8 cellular contexts compared by ENCODE assay signal in genomic region chr22:23787600-23787896, GRCh38. TPM values are rescaled to one million over a fixed set of nuclear protein-coding genes. Genes with fewer than 3 reads are reported as not detected.
DNase-seq lines count a peak whose midpoint lies in the region; ATAC-seq and TF ChIP-seq lines count a peak whose summit lies in the region.

No MANE protein-coding gene starts in this region.

- peak overlapping the region; percentile 99 for H3K9ac ChIP-seq in SK-N-SH

- no peak for DNase-seq in activated CD4-positive, alpha-beta T cell treated with anti-CD3 and anti-CD28 coated beads, Interleukin-2, amount 10 ng/mL, durations not matched to agents 24 days and 14 days
- no peak for DNase-seq in activated CD4-positive, alpha-beta T cell treated with anti-CD3 and anti-CD28 coated beads for 4 hours
- DNase-seq in SK-N-SH (no peak), right cardiac atrium (no peak), KBM-7 (no peak)
- no peak for DNase-seq in stimulated activated naive CD8-positive, alpha-beta T cell treated with anti-CD3 and anti-CD28 coated beads, Interleukin-15, amount 100 ng/mL, for 72 hours
- no peak for DNase-seq in activated CD8-positive, alpha-beta memory T cell treated with anti-CD3 and anti-CD28 coated beads, Interleukin-2, amount 50 U/mL, for 4 hours
- DNase-seq in activated CD4-positive, alpha-beta T cell treated with anti-CD3 and anti-CD28 coated beads, Interleukin-2, amount 50 U/mL, for 1 hour, result no peak

- H3K9me3 Mint-ChIP-seq in activated CD4-positive, alpha-beta T cell treated with anti-CD3 and anti-CD28 coated beads, Interleukin-2, amount 10 ng/mL, durations not matched to agents 24 days and 14 days, result no peaks in the 10 kb centered on the region
- H3K9me3 Mint-ChIP-seq in stimulated activated naive CD8-positive, alpha-beta T cell treated with anti-CD3 and anti-CD28 coated beads, Interleukin-15, amount 100 ng/mL, for 72 hours, result no peaks in the 10 kb centered on the region

- peak overlapping the region; percentile 84 to 92 for H3K4me3 ChIP-seq in SK-N-SH (ENCODE audit: low read depth in 2 of 2, low read length in 1 of 2)
- H3K4me3 ChIP-seq in right cardiac atrium (ENCODE audit: low read length), result peak overlapping the region; percentile 86

- POLR2A ChIA-PET in SK-N-SH (lab: Yijun Ruan, JAX), result no interaction called here

- peak overlapping the region; percentile 96 for H3K4me2 ChIP-seq in SK-N-SH

- peaks cover 34% of the 10 kb centered on the region for H3K4me1 Mint-ChIP-seq in activated CD4-positive, alpha-beta T cell treated with anti-CD3 and anti-CD28 coated beads, Interleukin-2, amount 10 ng/mL, durations not matched to agents 24 days and 14 days
- H3K4me1 Mint-ChIP-seq in stimulated activated naive CD8-positive, alpha-beta T cell treated with anti-CD3 and anti-CD28 coated beads, Interleukin-15, amount 100 ng/mL, for 72 hours, result peaks cover 51% of the 10 kb centered on the region

- peak overlapping the region; percentile 88 for H3K4me3 Mint-ChIP-seq in activated CD4-positive, alpha-beta T cell treated with anti-CD3 and anti-CD28 coated beads, Interleukin-2, amount 10 ng/mL, durations not matched to agents 24 days and 14 days
- peak overlapping the region; percentile 90 for H3K4me3 Mint-ChIP-seq in stimulated activated naive CD8-positive, alpha-beta T cell treated with anti-CD3 and anti-CD28 coated beads, Interleukin-15, amount 100 ng/mL, for 72 hours

- H3K27ac ChIP-seq in SK-N-SH (ENCODE audit: low read depth in 2 of 2, low read length in 1 of 2) (peak overlapping the region; percentile 70 to 98; a peak in 3 of 4 replicates), right cardiac atrium (ENCODE audit: low read length) (peak overlapping the region; percentile 99)

- H3K27me3 Mint-ChIP-seq in activated CD4-positive, alpha-beta T cell treated with anti-CD3 and anti-CD28 coated beads, Interleukin-2, amount 10 ng/mL, durations not matched to agents 24 days and 14 days, result no peaks in the 10 kb centered on the region
- no peaks in the 10 kb centered on the region for H3K27me3 Mint-ChIP-seq in stimulated activated naive CD8-positive, alpha-beta T cell treated with anti-CD3 and anti-CD28 coated beads, Interleukin-15, amount 100 ng/mL, for 72 hours

- H3K36me3 Mint-ChIP-seq in activated CD4-positive, alpha-beta T cell treated with anti-CD3 and anti-CD28 coated beads, Interleukin-2, amount 10 ng/mL, durations not matched to agents 24 days and 14 days (ENCODE audit: low read depth), result peaks cover 12% of the 10 kb centered on the region

- TF ChIP-seq RAD21 in SK-N-SH (IDR thresholded peaks at IDR 0.05; ENCODE audit: low read length), result no peak

- H3K79me2 ChIP-seq in SK-N-SH (ENCODE audit: insufficient read depth), result peaks cover 53% of the 10 kb centered on the region

- H3K36me3 ChIP-seq in SK-N-SH (replicated peaks in 1 of 2; ENCODE audit: control insufficient read depth in 1 of 2, insufficient read depth in 2 of 2, low read length in 1 of 2), result peaks cover 0 to 6% of the 10 kb centered on the region in 2 experiments

- H3K27ac Mint-ChIP-seq in activated CD4-positive, alpha-beta T cell treated with anti-CD3 and anti-CD28 coated beads, Interleukin-2, amount 10 ng/mL, durations not matched to agents 24 days and 14 days, result peak overlapping the region; percentile 86
- H3K27ac Mint-ChIP-seq in stimulated activated naive CD8-positive, alpha-beta T cell treated with anti-CD3 and anti-CD28 coated beads, Interleukin-15, amount 100 ng/mL, for 72 hours, result peak overlapping the region; percentile 97 to 98

- H3K4me1 ChIP-seq in SK-N-SH (ENCODE audit: control insufficient read depth in 1 of 2, insufficient read depth in 2 of 2, low read depth in 1 of 2, low read length in 1 of 2) (peaks cover 0 to 48% of the 10 kb centered on the region in 2 experiments; a peak in 2 of 4 replicates), right cardiac atrium (ENCODE audit: control insufficient read depth, insufficient read depth, low read length) (peaks cover 4% of the 10 kb centered on the region)

- in situ Hi-C loops in KBM-7 (cut with MboI; ENCODE audit: low pct_unique_long_range_greater_than_20kb, low sequenced_read_pairs), result no loop called here

- TF ChIP-seq CTCF in SK-N-SH (IDR thresholded peaks at IDR 0.05), result no peak

- peak overlapping the region; percentile 34; the same call in 1 of the 2 replicates for H2AFZ ChIP-seq in SK-N-SH (ENCODE audit: low read depth)

- no peak for TF ChIP-seq EP300 in SK-N-SH (IDR thresholded peaks at IDR 0.05; ENCODE audit: borderline replicate concordance in 1 of 2, low read depth in 1 of 2, low read length in 1 of 2)

- no peaks in the 10 kb centered on the region for H3K27me3 ChIP-seq in SK-N-SH (ENCODE audit: insufficient read depth)
- no peaks in the 10 kb centered on the region for H3K27me3 ChIP-seq in right cardiac atrium (ENCODE audit: control insufficient read depth, insufficient read depth)

- 0% methylated on average over 5 of the region's 5 CpGs for WGBS in SK-N-SH (ENCODE audit: low lambda C conversion rate)
- WGBS in right cardiac atrium, result 1% methylated on average over 5 of the region's 5 CpGs

- peaks cover 52% of the 10 kb centered on the region for H4K20me1 ChIP-seq in SK-N-SH (ENCODE audit: insufficient read depth)

- no peaks in the 10 kb centered on the region for H3K9me3 ChIP-seq in SK-N-SH
- H3K9me3 ChIP-seq in right cardiac atrium (ENCODE audit: control insufficient read depth, low read length), result no peaks in the 10 kb centered on the region

- no peaks in the 10 kb centered on the region for H3K9me2 ChIP-seq in SK-N-SH

- no peak for ATAC-seq in right cardiac atrium
- no peak for ATAC-seq in stimulated activated naive CD8-positive, alpha-beta T cell treated with anti-CD3 and anti-CD28 coated beads, Interleukin-15, amount 100 ng/mL, for 72 hours

- CTCF ChIA-PET in SK-N-SH (lab: Yijun Ruan, JAX), result interaction anchor here (0.7 to 5.3 kb wide), 4 partner anchors 9 to 62 kb away, joined by 3 to 36 read pairs (median 7); partner anchors contain the start of gene CHCHD10

- intact Hi-C loops in activated CD4-positive, alpha-beta T cell treated with anti-CD3 and anti-CD28 coated beads, Interleukin-2, amount 10 ng/mL, durations not matched to agents 24 days and 14 days (cut with micrococcal nuclease), result loop anchor here (1.0 to 2.0 kb wide), 5 partner anchors 20 to 127 kb away; partner anchors contain the start of genes CHCHD10, DERL3 and MIF
- intact Hi-C loops in right cardiac atrium (cut with DNase I), result no loop called here

- H3F3A ChIP-seq in SK-N-SH (replicated peaks; ENCODE audit: insufficient read depth), result peaks cover 4% of the 10 kb centered on the region

TF ChIP-seq in SK-N-SH, 30 proteins besides CTCF, POLR2A, EP300 and RAD21 (continues in another document):
- TF ChIP-seq EZH2phosphoT487 (IDR thresholded peaks at IDR 0.05; ENCODE audit: borderline replicate concordance, low read depth) (no peak), FOXM1 (IDR thresholded peaks at IDR 0.05; ENCODE audit: low read depth) (no peak), CHD2 (IDR thresholded peaks at IDR 0.05; ENCODE audit: low read length, partially characterized antibody) (no peak)

RNA-seq across cellular contexts. Expression of gene SMARCB1, which starts 0.8 kb away (rescaled TPM):
- total RNA-seq in activated CD4-positive, alpha-beta T cell treated with anti-CD3 and anti-CD28 coated beads, Interleukin-2, amount 10 ng/mL, durations not matched to agents 24 days and 14 days, result 89.9 and 92.2 TPM in 2 replicates
- polyA plus RNA-seq in SK-N-SH (2012; rRNA removed) (182 and 215 TPM in 2 replicates), right cardiac atrium (41.1 TPM)
- 170 and 192 TPM in 2 replicates for polyA plus RNA-seq in SK-N-SH (2012; cell fraction: cytosol; rRNA removed)
- 113 and 134 TPM in 2 replicates for polyA plus RNA-seq in SK-N-SH (2012; cell fraction: nucleus; rRNA removed)
- total RNA-seq in right cardiac atrium, result 10 to 100 TPM; 48.8 to 55.9 (median 49.4) TPM

RNA-seq across cellular contexts. Expression of gene MMP11, which starts 14.9 kb away (rescaled TPM):
- 0.50 and 0.70 TPM in 2 replicates for total RNA-seq in activated CD4-positive, alpha-beta T cell treated with anti-CD3 and anti-CD28 coated beads, Interleukin-2, amount 10 ng/mL, durations not matched to agents 24 days and 14 days
- polyA plus RNA-seq in SK-N-SH (2012; rRNA removed), result 50.8 and 64.4 TPM in 2 replicates
- polyA plus RNA-seq in SK-N-SH (2012; cell fraction: cytosol; rRNA removed), result 31.3 and 49.7 TPM in 2 replicates
- 48.3 and 75.0 TPM in 2 replicates for polyA plus RNA-seq in SK-N-SH (2012; cell fraction: nucleus; rRNA removed)
- 10 to 100 TPM in 2 of 4 donors, 1 to 10 TPM in 2; 2.8 to 15.4 (median 11.5) TPM for total RNA-seq in right cardiac atrium
- polyA plus RNA-seq in right cardiac atrium, result 5.9 TPM

RNA-seq across cellular contexts. Expression of gene CHCHD10, which starts 19.8 kb away (rescaled TPM):
- 122 and 126 TPM in 2 replicates for total RNA-seq in activated CD4-positive, alpha-beta T cell treated with anti-CD3 and anti-CD28 coated beads, Interleukin-2, amount 10 ng/mL, durations not matched to agents 24 days and 14 days
- 27.7 and 70.1 TPM in 2 replicates for polyA plus RNA-seq in SK-N-SH (2012; rRNA removed)
- polyA plus RNA-seq in SK-N-SH (2012; cell fraction: cytosol; rRNA removed), result 50.5 and 57.1 TPM in 2 replicates
- 31.9 and 32.3 TPM in 2 replicates for polyA plus RNA-seq in SK-N-SH (2012; cell fraction: nucleus; rRNA removed)
- total RNA-seq in right cardiac atrium, result 1,000 to 10,000 TPM in 3 of 4 donors, 100 to 1,000 TPM in 1; 993 to 1,434 (median 1,175) TPM
- 1,153 TPM for polyA plus RNA-seq in right cardiac atrium

RNA-seq across cellular contexts. Expression of gene C22orf15, which starts 24.8 kb away (rescaled TPM):
- 0.16 and 0.19 TPM in 2 replicates for total RNA-seq in activated CD4-positive, alpha-beta T cell treated with anti-CD3 and anti-CD28 coated beads, Interleukin-2, amount 10 ng/mL, durations not matched to agents 24 days and 14 days
- polyA plus RNA-seq in SK-N-SH (2012; rRNA removed) (1.6 and 2.5 TPM in 2 replicates), right cardiac atrium (not detected)
- 0.80 and 1.2 TPM in 2 replicates for polyA plus RNA-seq in SK-N-SH (2012; cell fraction: cytosol; rRNA removed)
- 6.0 and 8.1 TPM in 2 replicates for polyA plus RNA-seq in SK-N-SH (2012; cell fraction: nucleus; rRNA removed)
- under 1 TPM in 1 of 4 donors, not detected in 3; 0.21 TPM for total RNA-seq in right cardiac atrium

RNA-seq across cellular contexts. Expression of gene VPREB3, which starts 33.3 kb away (rescaled TPM):
- total RNA-seq in activated CD4-positive, alpha-beta T cell treated with anti-CD3 and anti-CD28 coated beads, Interleukin-2, amount 10 ng/mL, durations not matched to agents 24 days and 14 days, result not detected in 2 replicates
- polyA plus RNA-seq in SK-N-SH (2012; rRNA removed) (0.54 TPM in 1 of 2 replicates, not detected in the other), right cardiac atrium (0.61 TPM)
- 0.19 and 0.30 TPM in 2 replicates for polyA plus RNA-seq in SK-N-SH (2012; cell fraction: cytosol; rRNA removed)
- not detected in 2 replicates for polyA plus RNA-seq in SK-N-SH (2012; cell fraction: nucleus; rRNA removed)
- under 1 TPM in 2 of 4 donors, not detected in 2; 0.40 to 0.41 TPM for total RNA-seq in right cardiac atrium
